Comparison of ENCODE assay signal across 1 cellular context in the genomic region with DNA sequence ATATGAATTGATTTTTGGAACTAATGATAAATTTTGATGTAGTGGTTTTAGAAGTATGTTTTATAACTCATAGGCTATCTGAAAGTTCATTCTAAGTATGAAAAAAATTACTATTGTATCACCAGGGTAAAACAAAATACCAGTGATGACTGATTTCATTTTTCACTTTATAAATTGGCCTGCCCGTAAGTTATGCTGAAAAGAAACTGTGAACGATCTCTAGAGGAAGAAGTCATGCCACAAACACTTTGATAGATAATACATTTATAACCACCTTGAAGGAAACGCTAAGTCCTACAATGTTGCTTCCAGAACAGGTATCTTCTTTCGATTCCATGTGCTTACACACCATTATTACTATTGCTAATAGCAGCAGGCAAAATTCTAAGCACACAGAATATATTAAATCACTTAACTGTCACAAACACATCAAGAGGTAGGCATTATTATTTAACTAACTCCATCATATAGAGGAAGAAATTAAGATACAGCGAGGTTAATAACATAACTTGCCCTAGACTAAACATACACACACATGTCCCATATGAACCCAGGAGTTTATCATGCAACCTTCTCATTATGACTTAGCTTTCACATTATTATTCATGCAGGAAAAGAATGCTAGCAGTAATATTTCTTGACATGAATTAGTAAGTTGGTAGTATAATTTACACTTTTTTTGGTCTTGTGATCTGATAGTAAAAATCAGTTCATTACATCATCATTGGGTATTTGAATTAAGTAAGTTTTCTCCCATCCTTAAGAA.
TF ChIP-seq lines count a peak whose summit lies in the region.

No MANE protein-coding gene starts in this region.

TF ChIP-seq in HepG2, 621 proteins besides CTCF, POLR2A, EP300 and RAD21:
- TF ChIP-seq HNRNPH1 (optimal IDR thresholded peaks at IDR 0.05; ENCODE audit: low read depth, low read length) (no peak), CCAR2 (optimal IDR thresholded peaks at IDR 0.05; ENCODE audit: low read depth, low read length) (no peak), ATF7 (IDR thresholded peaks at IDR 0.05) (peak; percentile 43; the same call in 1 of the 2 replicates), ATF7 (CRISPR knock-in tag; IDR thresholded peaks at IDR 0.05) (no peak), ZNF792 (CRISPR knock-in tag; IDR thresholded peaks at IDR 0.05) (no peak)
- TF ChIP-seq, protein P1, sequence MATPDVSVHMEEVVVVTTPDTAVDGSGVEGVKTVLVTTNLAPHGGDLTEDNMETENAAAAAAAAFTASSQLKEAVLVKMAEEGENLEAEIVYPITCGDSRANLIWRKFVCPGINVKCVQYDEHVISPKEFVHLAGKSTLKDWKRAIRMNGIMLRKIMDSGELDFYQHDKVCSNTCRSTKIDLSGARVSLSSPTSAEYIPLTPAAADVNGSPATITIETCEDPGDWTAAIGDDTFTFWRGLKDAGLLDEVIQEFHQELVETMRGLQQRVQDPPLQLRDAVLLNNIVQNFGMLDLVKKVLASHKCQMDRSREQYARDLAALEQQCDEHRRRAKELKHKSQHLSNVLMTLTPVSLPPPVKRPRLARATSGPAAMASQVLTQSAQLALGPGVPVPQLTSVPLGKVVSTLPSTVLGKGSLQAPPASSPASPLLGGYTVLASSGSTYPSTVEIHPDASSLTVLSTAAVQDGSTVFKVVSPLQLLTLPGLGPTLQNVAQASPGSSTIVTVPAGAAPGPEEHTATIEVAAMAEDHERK (CRISPR knock-in tag; IDR thresholded peaks at IDR 0.05; ENCODE audit: low read depth): no peak
- TF ChIP-seq, protein P2, sequence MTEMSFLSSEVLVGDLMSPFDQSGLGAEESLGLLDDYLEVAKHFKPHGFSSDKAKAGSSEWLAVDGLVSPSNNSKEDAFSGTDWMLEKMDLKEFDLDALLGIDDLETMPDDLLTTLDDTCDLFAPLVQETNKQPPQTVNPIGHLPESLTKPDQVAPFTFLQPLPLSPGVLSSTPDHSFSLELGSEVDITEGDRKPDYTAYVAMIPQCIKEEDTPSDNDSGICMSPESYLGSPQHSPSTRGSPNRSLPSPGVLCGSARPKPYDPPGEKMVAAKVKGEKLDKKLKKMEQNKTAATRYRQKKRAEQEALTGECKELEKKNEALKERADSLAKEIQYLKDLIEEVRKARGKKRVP (CRISPR knock-in tag; IDR thresholded peaks at IDR 0.05): no peak
